Comparison of ENCODE assay signal across 19 cellular contexts in the genomic region with DNA sequence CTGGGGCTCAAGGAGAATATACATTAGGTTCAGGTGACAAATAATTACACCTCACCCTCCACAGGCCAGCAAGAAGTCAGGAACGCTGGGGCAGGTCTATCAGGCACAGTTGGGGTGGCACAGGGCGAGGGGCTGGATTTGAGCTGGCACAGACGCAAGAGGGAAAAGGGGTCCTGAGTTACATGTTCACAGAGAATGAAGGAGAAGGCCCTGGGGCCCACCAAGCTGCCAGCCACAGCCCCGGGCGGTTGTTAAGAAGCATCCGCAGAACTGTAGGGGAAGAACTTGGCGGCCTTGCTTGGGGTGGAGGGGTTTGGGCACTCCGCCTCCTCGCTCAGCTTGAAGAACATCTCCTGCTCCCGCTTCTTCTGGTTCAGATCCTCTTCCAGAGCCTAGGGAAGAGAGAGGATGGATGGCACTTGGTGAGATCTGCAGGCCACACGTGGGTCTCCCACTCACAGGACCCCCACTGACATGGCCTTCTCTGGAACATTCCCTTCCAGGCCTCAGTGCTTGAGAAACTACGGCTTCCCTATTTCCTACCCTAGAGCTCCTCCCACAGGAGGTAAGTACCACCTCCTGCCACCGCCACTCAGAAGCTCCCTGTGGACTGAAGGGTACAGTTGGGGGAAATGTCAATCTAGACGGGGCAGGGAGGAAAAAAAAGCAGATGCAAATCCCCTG. TPM values are rescaled to one million over a fixed set of nuclear protein-coding genes. Genes with fewer than 3 reads are reported as not detected.
DNase-seq lines count a peak whose midpoint lies in the region; ATAC-seq, FAIRE-seq and TF ChIP-seq lines count a peak whose summit lies in the region.
"Had no signal": no experiment of that assay in that cellular context is flagged by ENCODE, and none has a peak within 500 bp of the region (broad histone marks: within the 10 kb centered on the region; RNA-seq: fewer than 3 reads in every experiment).

No MANE protein-coding gene starts in this region.

- DNase-seq in left ventricle myocardium inferior = no peak
- DNase-seq in right cardiac atrium = no peak
- DNase-seq in NB4 (ENCODE audit: low read depth) = peak; percentile 38
- no peak for DNase-seq in H1 (ENCODE audit: low read depth in 1 of 2, low spot score in 2 of 2)
- DNase-seq in type B pancreatic cell (ENCODE audit: extremely low spot score, unreplicated experiment) = no peak
- DNase-seq in GM12891 (ENCODE audit: insufficient read length, low spot score) = no peak
- DNase-seq in amygdala (lab: John Stamatoyannopoulos, UW) = no peak
- DNase-seq: activated naive CD8-positive, alpha-beta T cell treated with anti-CD3 and anti-CD28 coated beads, Interleukin-2, amount 10 ng/mL, durations not matched to agents 7 days and 5 days; erythroblast; GF-D8; hippocampal formation; mesenchymal stem cell; psoas muscle; stimulated activated CD4-positive, alpha-beta T cell treated with anti-CD3 and anti-CD28 coated beads, Interleukin-2, amount 100 ng/mL, for 48 hours; T-helper 2 cell had no signal

- CTCF ChIA-PET in H1 (lab: Charles Lee; ENCODE audit: partially characterized antibody) = interaction anchor here (0.7 to 5.9 kb wide), 20 partner anchors 8 to 626 kb away, joined by 3 to 51 read pairs (median 4); partner anchors contain the start of gene UBTD2

- H3K4me3 Mint-ChIP-seq in type B pancreatic cell = no peak overlapping the region
- H3K4me3 Mint-ChIP-seq: activated naive CD8-positive, alpha-beta T cell treated with anti-CD3 and anti-CD28 coated beads, Interleukin-2, amount 10 ng/mL, durations not matched to agents 7 days and 5 days; stimulated activated memory B cell treated with anti-CD40 and anti-IgM and Interleukin-4, amounts not matched to agents 10 μg/mL and 1 μg/mL and 100 μg/mL, for 72 hours had no signal

- no peak overlapping the region for H2BK12ac ChIP-seq in H1 (ENCODE audit: low read depth, low read length)

- H3K23ac ChIP-seq in H1 (ENCODE audit: insufficient read length) = no peak overlapping the region

- H3K4ac ChIP-seq in H1 (replicated peaks; ENCODE audit: insufficient read length, low read depth, low read length) = no peak overlapping the region

- H3K27ac Mint-ChIP-seq in type B pancreatic cell = peak overlapping the region; percentile 29
- H3K27ac Mint-ChIP-seq: activated naive CD8-positive, alpha-beta T cell treated with anti-CD3 and anti-CD28 coated beads, Interleukin-2, amount 10 ng/mL, durations not matched to agents 7 days and 5 days had no signal

- H2BK15ac ChIP-seq in H1 (ENCODE audit: low read length) = no peak overlapping the region

- TF ChIP-seq EP300 in H1 (IDR thresholded peaks at IDR 0.05; ENCODE audit: borderline replicate concordance in 1 of 2, low read depth in 2 of 2, low read length in 2 of 2) = no peak

- TF ChIP-seq CTCF in left ventricle myocardium inferior (IDR thresholded peaks at IDR 0.05; ENCODE audit: borderline replicate concordance) (no peak), NB4 (IDR thresholded peaks at IDR 0.05; ENCODE audit: low read depth, low read length) (no peak), H1 (IDR thresholded peaks at IDR 0.05; ENCODE audit: control extremely low read depth in 1 of 3, insufficient read depth in 1 of 3, low read depth in 1 of 3, low read length in 3 of 3) (peak; percentile 24 to 40 (median 31); a peak in 3 of 4 replicates), type B pancreatic cell (conservative IDR thresholded peaks at IDR 0.05) (no peak)

- no peak overlapping the region for H3K4me2 ChIP-seq in H1 (ENCODE audit: insufficient read depth in 1 of 2, low read depth in 2 of 2, low read length in 2 of 2)

- TF ChIP-seq RAD21 in H1 (IDR thresholded peaks at IDR 0.05 in 1 of 2, conservative IDR thresholded peaks at IDR 0.05 in 1 of 2; ENCODE audit: low read depth in 2 of 2, low read length in 2 of 2) = peak; percentile 64 to 72

- no peak overlapping the region for H2AFZ ChIP-seq in H1 (ENCODE audit: low read length)

- no peak overlapping the region for H3K4me3 ChIP-seq in left ventricle myocardium inferior
- no peak overlapping the region for H3K4me3 ChIP-seq in right cardiac atrium (ENCODE audit: low read length)
- H3K4me3 ChIP-seq in NB4 (ENCODE audit: low read depth, low read length) = no peak overlapping the region
- no peak overlapping the region for H3K4me3 ChIP-seq in H1 (ENCODE audit: extremely low read depth in 1 of 4, insufficient read depth in 2 of 4, low read depth in 3 of 4, low read length in 4 of 4)
- H3K4me3 ChIP-seq: psoas muscle had no signal

- no peak overlapping the region for H3K9ac ChIP-seq in H1 (replicated peaks in 1 of 4; ENCODE audit: extremely low read depth in 1 of 4, low read depth in 3 of 4, low read length in 3 of 4)

- H3K79me1 ChIP-seq in H1 (ENCODE audit: low read depth, low read length) = no peaks in the 10 kb centered on the region

- no peaks in the 10 kb centered on the region for H3K9me3 Mint-ChIP-seq in type B pancreatic cell
- H3K9me3 Mint-ChIP-seq: activated naive CD8-positive, alpha-beta T cell treated with anti-CD3 and anti-CD28 coated beads, Interleukin-2, amount 10 ng/mL, durations not matched to agents 7 days and 5 days; stimulated activated memory B cell treated with anti-CD40 and anti-IgM and Interleukin-4, amounts not matched to agents 10 μg/mL and 1 μg/mL and 100 μg/mL, for 72 hours had no signal

- H3K36me3 Mint-ChIP-seq in type B pancreatic cell = peaks cover 4% of the 10 kb centered on the region

- H3K4me1 ChIP-seq in left ventricle myocardium inferior = peaks cover 16% of the 10 kb centered on the region
- H3K4me1 ChIP-seq in right cardiac atrium (ENCODE audit: control insufficient read depth, insufficient read depth, low read length) = no peaks in the 10 kb centered on the region
- peaks cover 0 to 10% (median 0%) of the 10 kb centered on the region in 4 experiments; a peak in 5 of 7 replicates for H3K4me1 ChIP-seq in H1 (replicated peaks in 1 of 4; ENCODE audit: control insufficient read depth in 3 of 4, insufficient read depth in 4 of 4, low read length in 3 of 4)

- no peak overlapping the region for H2BK120ac ChIP-seq in H1 (replicated peaks; ENCODE audit: low read depth, low read length)

- intact Hi-C loops in left ventricle myocardium inferior (cut with micrococcal nuclease) (loop anchor here (10.0 kb wide), 1 partner anchor 630 kb away; the partner anchor contains the start of gene FGF18), right cardiac atrium (cut with DNase I) (loop anchor here in 3 of 4 donors (5.0 kb wide), 1 partner anchor 132 kb away; no protein-coding TSS in a partner anchor)

- no peak overlapping the region for H2AK5ac ChIP-seq in H1 (ENCODE audit: low read depth, low read length)

- no peak for ATAC-seq in right cardiac atrium
- ATAC-seq in GM18502 (IDR thresholded peaks at IDR 0.05; ENCODE audit: poor library complexity, unreplicated experiment) = no peak
- ATAC-seq: Panc1; psoas muscle; stimulated activated memory B cell treated with anti-CD40 and anti-IgM and Interleukin-4, amounts not matched to agents 10 μg/mL and 1 μg/mL and 100 μg/mL, for 72 hours had no signal

- no peaks in the 10 kb centered on the region for H4K20me1 ChIP-seq in H1 (replicated peaks in 1 of 2; ENCODE audit: control insufficient read depth in 1 of 2, insufficient read depth in 2 of 2, low read length in 2 of 2)

- H4K91ac ChIP-seq in H1 (replicated peaks; ENCODE audit: insufficient read length, low read length) = no peak overlapping the region

- H3K18ac ChIP-seq in H1 (ENCODE audit: extremely low read depth, low read length) = no peak overlapping the region

- peaks cover 12% of the 10 kb centered on the region for H3K36me3 ChIP-seq in left ventricle myocardium inferior
- no peaks in the 10 kb centered on the region for H3K36me3 ChIP-seq in H1 (ENCODE audit: control insufficient read depth in 2 of 4, insufficient read depth in 4 of 4, low read length in 3 of 4)

- no peak overlapping the region for H4K5ac ChIP-seq in H1 (ENCODE audit: insufficient read length, low read depth, low read length)

- FAIRE-seq in H1 (lab: Jason Lieb, UNC) (no peak), GM12891 (lab: Jason Lieb, UNC) (no peak)

- no peak overlapping the region for H2BK20ac ChIP-seq in H1 (ENCODE audit: low read length)

- H2BK5ac ChIP-seq in H1 (ENCODE audit: low read depth, low read length) = no peak overlapping the region

- H3K9me3 ChIP-seq in left ventricle myocardium inferior (replicated peaks) (no peaks in the 10 kb centered on the region), right cardiac atrium (ENCODE audit: control insufficient read depth, low read length) (no peaks in the 10 kb centered on the region), H1 (ENCODE audit: insufficient read depth in 2 of 2, low read depth in 1 of 2, low read length in 1 of 2) (no peaks in the 10 kb centered on the region)
- H3K9me3 ChIP-seq: psoas muscle had no signal

- 86% methylated on average over 14 of the region's 14 CpGs for WGBS in right cardiac atrium
- 84% methylated on average over 14 of the region's 14 CpGs; no CpG with 5 or more reads in 1 of the 2 experiments for WGBS in H1 (ENCODE audit: extremely low coverage in 1 of 2, insufficient coverage in 1 of 2, insufficient read length in 1 of 2, insufficient replicate concordance in 2 of 2, low coverage in 1 of 2, low lambda C conversion rate in 2 of 2, missing lambda C conversion rate in 1 of 2), 2 experiments

- no peaks in the 10 kb centered on the region for H3K27me3 ChIP-seq in left ventricle myocardium inferior (ENCODE audit: low read depth)
- H3K27me3 ChIP-seq in right cardiac atrium (ENCODE audit: control insufficient read depth, insufficient read depth) = no peaks in the 10 kb centered on the region
- no peaks in the 10 kb centered on the region for H3K27me3 ChIP-seq in H1 (replicated peaks in 1 of 4; ENCODE audit: control insufficient read depth in 3 of 4, extremely low read depth in 1 of 4, insufficient read depth in 3 of 4, low read length in 3 of 4)

- H3K23me2 ChIP-seq in H1 (ENCODE audit: low read depth, low read length) = no peaks in the 10 kb centered on the region

- TF ChIP-seq POLR2A in NB4 (IDR thresholded peaks at IDR 0.05; ENCODE audit: extremely low read depth, insufficient read length) (no peak), H1 (IDR thresholded peaks at IDR 0.05; ENCODE audit: control extremely low read depth in 1 of 2, low read depth in 2 of 2, low read length in 2 of 2) (no peak), GM12891 (IDR thresholded peaks at IDR 0.05; ENCODE audit: low read depth, low read length) (no peak)

- no peaks in the 10 kb centered on the region for H3K27me3 Mint-ChIP-seq in type B pancreatic cell
- H3K27me3 Mint-ChIP-seq: activated naive CD8-positive, alpha-beta T cell treated with anti-CD3 and anti-CD28 coated beads, Interleukin-2, amount 10 ng/mL, durations not matched to agents 7 days and 5 days; stimulated activated memory B cell treated with anti-CD40 and anti-IgM and Interleukin-4, amounts not matched to agents 10 μg/mL and 1 μg/mL and 100 μg/mL, for 72 hours had no signal

- no peak overlapping the region; the same call in 1 of the 2 replicates for H4K8ac ChIP-seq in H1 (ENCODE audit: extremely low read depth, insufficient read depth, low read length)

- H3K56ac ChIP-seq in H1 (replicated peaks; ENCODE audit: insufficient read length, low read depth, low read length) = no peak overlapping the region

- POLR2A ChIA-PET in H1 (lab: Charles Lee; ENCODE audit: partially characterized antibody) = interaction anchor here (0.6 to 1.4 kb wide), 5 partner anchors 38 to 137 kb away, joined by 3 to 9 read pairs (median 4); partner anchors contain the start of gene FBXW11

- no peaks in the 10 kb centered on the region for H3K79me2 ChIP-seq in H1 (ENCODE audit: control insufficient read depth in 1 of 2, insufficient read depth in 2 of 2, low read length in 2 of 2)

- peak overlapping the region; percentile 15 for H3K27ac ChIP-seq in left ventricle myocardium inferior (replicated peaks)
- H3K27ac ChIP-seq in right cardiac atrium (ENCODE audit: low read length) = no peak overlapping the region
- H3K27ac ChIP-seq in H1 (ENCODE audit: low read depth, low read length) = no peak overlapping the region
- H3K27ac ChIP-seq: C4-2B, psoas muscle had no signal

- peaks cover 5% of the 10 kb centered on the region for H3K4me1 Mint-ChIP-seq in type B pancreatic cell (ENCODE audit: unreplicated experiment)

- H3K14ac ChIP-seq in H1 (ENCODE audit: insufficient read length) = no peak overlapping the region

RNA-seq across cellular contexts. Expression of gene FBXW11, which starts 38.3 kb away (rescaled TPM):
- total RNA-seq in left ventricle myocardium inferior (69.0 TPM), right cardiac atrium (10 to 100 TPM; 62.3 to 70.7 (median 67.3) TPM), type B pancreatic cell (ENCODE audit: low replicate concordance) (50.2 and 52.5 TPM in 2 replicates)
- polyA plus RNA-seq in right cardiac atrium (15.8 TPM), H1 (2011; rRNA removed) (41.1 and 45.0 TPM in 2 replicates)
- 75.6 and 77.2 TPM in 2 replicates for total RNA-seq in H1 (2021; fragmentation: NEBNext Ultra II Directional; extraction: Animal tissue kit (Norgen Biotek cat#: 25700))
- 53.5 TPM for polyA plus RNA-seq in H1 (2011; cell fraction: cytosol; rRNA removed)
- polyA plus RNA-seq in H1 (2011; cell fraction: nucleus; rRNA removed) = 45.3 TPM
- 39.7 to 54.0 TPM (median 49.6 TPM) in 4 replicates for polyA plus RNA-seq in H1 (2012, experiment 1 of 2)
- 15.1 TPM for polyA plus RNA-seq in H1 (2012, experiment 2 of 2)
- polyA plus RNA-seq in H1 (2013, experiment 1 of 2) = 28.3 TPM
- polyA plus RNA-seq in H1 (2013, experiment 2 of 2) = 27.8 TPM
- polyA minus RNA-seq in H1 (2011; rRNA and poly(A)+ RNA removed) = 177 and 211 TPM in 2 replicates
- 70.6 TPM for polyA minus RNA-seq in H1 (2011; cell fraction: cytosol; rRNA and poly(A)+ RNA removed)
- 72.6 TPM for polyA minus RNA-seq in H1 (2011; cell fraction: nucleus; rRNA and poly(A)+ RNA removed)
- polyA plus RNA-seq in GM12891 (2012; ENCODE audit: low read depth, missing spikeins) = 17.4 TPM

Comparison
In these comparisons a context has a peak if more than half of its experiments do, and no peak if none do; other contexts are left out.
1. CTCF ChIP-seq: peak in H1 (3 of 3); none in left ventricle myocardium inferior (single experiment), NB4 (single experiment) and type B pancreatic cell (single experiment).